33 cellular contexts compared by ENCODE assay signal in the genomic region with DNA sequence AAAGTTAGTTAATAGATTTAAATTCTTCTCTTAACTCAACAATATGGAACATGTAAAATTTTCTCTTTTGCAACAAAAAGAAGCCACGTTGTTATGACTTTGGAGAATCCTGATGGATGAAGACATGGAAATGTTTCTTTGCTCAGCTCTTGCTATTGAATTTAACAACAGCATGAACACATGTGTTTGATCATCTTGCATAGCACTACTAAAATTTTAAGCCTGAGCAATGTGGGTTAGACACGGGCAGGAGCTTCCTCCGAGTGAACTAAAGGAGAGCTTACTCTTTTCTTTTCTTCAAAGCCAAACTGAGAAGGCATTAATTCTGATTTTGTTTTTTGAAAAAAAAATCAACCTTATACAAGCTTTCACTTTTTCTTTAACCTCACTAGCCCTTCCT. TPM values are rescaled to one million over a fixed set of nuclear protein-coding genes. Genes with fewer than 3 reads are reported as not detected.
"Had no signal": no experiment of that assay in that cellular context is flagged by ENCODE, and none has a peak within 500 bp of the region (broad histone marks: within the 10 kb centered on the region; RNA-seq: fewer than 3 reads in every experiment).

No MANE protein-coding gene starts in this region.

- H3K4me3 ChIP-seq: body of pancreas, breast epithelium, PC-9, SJCRH30, SK-N-MC had no signal

- H3K9me3 ChIP-seq: body of pancreas, breast epithelium, SJCRH30 had no signal

- DNase-seq: activated CD4-positive, alpha-beta T cell treated with anti-CD3 and anti-CD28 coated beads for 1 hour; activated CD4-positive, alpha-beta T cell treated with anti-CD3 and anti-CD28 coated beads for 48 hours; activated CD4-positive, CD25-positive, alpha-beta regulatory T cell; activated CD8-positive, alpha-beta T cell treated with anti-CD3 and anti-CD28 coated beads for 36 hours; activated gamma-delta T cell; activated naive CD4-positive, alpha-beta T cell treated with Interleukin-2 at 50 U/mL for 16 hours; activated naive CD8-positive, alpha-beta T cell treated with anti-CD3 and anti-CD28 coated beads, Interleukin-2, amount 10 ng/mL, durations not matched to agents 7 days and 5 days; activated T-cell treated with anti-CD3 and anti-CD28 coated beads, Interleukin-2, amount 50 U/mL, for 24 hours; body of pancreas; KG1; MM.1S; MV-4-11; NCI-H1092; NCI-H1436 treated with DMSO at 0.1 percent for 48 hours; NCI-H1694 treated with DMSO at 0.1 percent for 48 hours; NCI-H2029; NCI-H345; NCI-H748 treated with DMSO at 0.1 percent for 48 hours; NK-92 treated with Interleukin-12 subunit alpha and Interleukin-12 subunit beta, amount 100 ng/mL, for 24 hours; PC-9; SHP77; SJCRH30; T1000; WERI-Rb-1 had no signal

- H3K4me1 ChIP-seq: body of pancreas, breast epithelium, SJCRH30 had no signal

- H3K27ac ChIP-seq: body of pancreas, breast epithelium, PC-9, RWPE1, SJCRH30, SK-N-MC, WERI-Rb-1 had no signal

- ATAC-seq: activated CD8-positive, alpha-beta T cell treated with anti-CD3 and anti-CD28 coated beads for 36 hours; body of pancreas had no signal

- H3K27me3 ChIP-seq: body of pancreas, breast epithelium, SJCRH30 had no signal

- H3K36me3 ChIP-seq: breast epithelium, SJCRH30, WERI-Rb-1 had no signal

RNA-seq across cellular contexts. Expression of a gene that starts 36.8 kb away (rescaled TPM):
- total RNA-seq: activated CD8-positive, alpha-beta T cell treated with anti-CD3 and anti-CD28 coated beads for 36 hours; activated naive CD8-positive, alpha-beta T cell treated with anti-CD3 and anti-CD28 coated beads, Interleukin-2, amount 10 ng/mL, durations not matched to agents 7 days and 5 days; activated T-helper 2 cell treated with anti-CD3 and anti-CD28 coated beads, Interferon-gamma antibody, Interleukin-2, Interleukin-4, amounts not matched to agents 10 μg/mL and 5 μg/mL and 100 μg/mL, durations not matched to agents 14 hours and 24 hours and 36 hours; LHCN-M2; NCI-H460; OCI-LY7; PC-9; T-helper 1 cell treated with Interleukin-12 subunit alpha and Interleukin-12 subunit beta and Interleukin-4 antibody, amounts not matched to agents 30 ng/mL and 1 ng/mL, for 36 hours; T-helper 2 cell treated with Interferon-gamma antibody and Interleukin-4, amounts not matched to agents 100 ng/mL and 5 ng/mL, for 36 hours had no signal
